Comparison of ENCODE assay signal across 12 cellular contexts in the genomic region with DNA sequence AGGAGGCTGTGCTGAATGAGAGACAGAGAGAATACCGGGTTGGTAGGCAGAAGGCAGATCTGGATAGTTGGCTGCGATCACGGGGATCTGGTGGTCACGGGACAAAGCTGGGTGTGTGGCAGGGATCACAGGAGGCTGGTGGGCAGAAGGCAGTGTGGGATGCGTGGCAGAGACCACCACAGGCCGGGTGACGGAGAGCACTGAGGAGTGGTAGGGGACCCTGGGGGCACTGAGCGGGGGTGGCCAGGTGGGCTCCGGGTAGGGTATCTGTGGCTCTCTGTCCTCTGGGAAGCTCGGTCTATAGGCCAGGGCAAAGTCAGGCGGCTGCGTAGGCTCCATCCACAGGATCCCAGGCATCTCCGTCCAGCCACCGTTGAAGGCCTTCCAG. TPM values are rescaled to one million over a fixed set of nuclear protein-coding genes. Genes with fewer than 3 reads are reported as not detected.
DNase-seq lines count a peak whose midpoint lies in the region; ATAC-seq, FAIRE-seq and TF ChIP-seq lines count a peak whose summit lies in the region.
"Had no signal": no experiment of that assay in that cellular context is flagged by ENCODE, and none has a peak within 500 bp of the region (broad histone marks: within the 10 kb centered on the region; RNA-seq: fewer than 3 reads in every experiment).

No MANE protein-coding gene starts in this region.

- H3K9me3 ChIP-seq in transverse colon (no peaks in the 10 kb centered on the region), aorta (ENCODE audit: control insufficient read depth, low read length) (no peaks in the 10 kb centered on the region)

- no peak for DNase-seq in activated naive CD4-positive, alpha-beta T cell treated with anti-CD3 and anti-CD28 coated beads, Interleukin-2, amount 10 ng/mL, durations not matched to agents 7 days and 5 days
- DNase-seq in activated naive CD4-positive, alpha-beta T cell treated with anti-CD3 and anti-CD28 coated beads, Interleukin-2, amount 50 U/mL, for 16 hours: no peak
- DNase-seq in central memory CD8-positive, alpha-beta T cell (ENCODE audit: low spot score in 2 of 2): no peak
- DNase-seq in naive B cell (no peak), transverse colon (no peak), frontal cortex (ENCODE audit: low spot score in 2 of 2) (no peak), DMS 273 (lab: John Stamatoyannopoulos, UW; ENCODE audit: unreplicated experiment) (no peak), aorta (no peak)
- DNase-seq: activated CD4-positive, alpha-beta T cell treated with anti-CD3 and anti-CD28 coated beads, Interleukin-2, amount 50 U/mL, for 4 hours; AML-193; NCI-H2107; RPMI8226 had no signal

- WGBS in transverse colon (ENCODE audit: low coverage in 1 of 2), 2 donors: 84% methylated on average over 10 to 14 of the region's 14 CpGs
- 92 to 93% methylated on average over 14 of the region's 14 CpGs for WGBS in aorta, 2 donors

- FAIRE-seq in frontal cortex (lab: Jason Lieb, UNC): no peak

- H3K4me1 ChIP-seq in transverse colon (peaks cover 18 to 47% (median 32%) of the 10 kb centered on the region in 4 donors), aorta (ENCODE audit: control insufficient read depth in 1 of 2, insufficient read depth in 2 of 2, low read length in 2 of 2) (no peaks in the 10 kb centered on the region)

- CTCF ChIA-PET in activated naive CD4-positive, alpha-beta T cell treated with anti-CD3 and anti-CD28 coated beads, Interleukin-2, amount 10 ng/mL, durations not matched to agents 7 days and 5 days (lab: Charles Lee): interaction anchor here (0.8 kb wide), 1 partner anchor 9 kb away, joined by 3 read pairs; no protein-coding TSS in a partner anchor

- no peak for TF ChIP-seq EP300 in transverse colon (IDR thresholded peaks at IDR 0.05; ENCODE audit: low read depth)

- H3K4me1 Mint-ChIP-seq in activated naive CD4-positive, alpha-beta T cell treated with anti-CD3 and anti-CD28 coated beads, Interleukin-2, amount 10 ng/mL, durations not matched to agents 7 days and 5 days: peaks cover 73% of the 10 kb centered on the region
- peaks cover 47% of the 10 kb centered on the region for H3K4me1 Mint-ChIP-seq in central memory CD8-positive, alpha-beta T cell
- H3K4me1 Mint-ChIP-seq in naive B cell: peaks cover 35 to 60% (median 54%) of the 10 kb centered on the region in 3 donors

- peaks cover 9% of the 10 kb centered on the region for H3K27me3 Mint-ChIP-seq in activated naive CD4-positive, alpha-beta T cell treated with anti-CD3 and anti-CD28 coated beads, Interleukin-2, amount 10 ng/mL, durations not matched to agents 7 days and 5 days
- no peaks in the 10 kb centered on the region for H3K27me3 Mint-ChIP-seq in central memory CD8-positive, alpha-beta T cell
- H3K27me3 Mint-ChIP-seq in naive B cell: no peaks in the 10 kb centered on the region

- no peak for TF ChIP-seq POLR2A in transverse colon (IDR thresholded peaks at IDR 0.05)

- in situ Hi-C loops in transverse colon (cut with MboI; ENCODE audit: low pct_ligation_motif_present in 1 of 4, low pct_unique_long_range_greater_than_20kb in 1 of 4, low sequenced_read_pairs in 3 of 4): no loop called here

- H3K27ac Mint-ChIP-seq in activated naive CD4-positive, alpha-beta T cell treated with anti-CD3 and anti-CD28 coated beads, Interleukin-2, amount 10 ng/mL, durations not matched to agents 7 days and 5 days: peak overlapping the region; percentile 74
- H3K27ac Mint-ChIP-seq in central memory CD8-positive, alpha-beta T cell (ENCODE audit: low read depth): peak overlapping the region; percentile 84
- H3K27ac Mint-ChIP-seq in naive B cell: peak overlapping the region in 5 of 6 donors; percentile 74 to 95 (median 84)

- H3K36me3 Mint-ChIP-seq in activated naive CD4-positive, alpha-beta T cell treated with anti-CD3 and anti-CD28 coated beads, Interleukin-2, amount 10 ng/mL, durations not matched to agents 7 days and 5 days: peaks cover 21% of the 10 kb centered on the region
- H3K36me3 Mint-ChIP-seq in central memory CD8-positive, alpha-beta T cell (ENCODE audit: insufficient read depth): peaks cover 17% of the 10 kb centered on the region
- no peaks in the 10 kb centered on the region for H3K36me3 Mint-ChIP-seq in naive B cell

- no peak for ATAC-seq in central memory CD8-positive, alpha-beta T cell (replicated peaks; ENCODE audit: extremely low read depth, poor library complexity, severe bottlenecking)
- ATAC-seq in naive B cell (ENCODE audit: low read depth in 2 of 2) (no peak), aorta (ENCODE audit: low FRiP score) (no peak)

- peak overlapping the region; percentile 79 to 95 (median 88) for H3K27ac ChIP-seq in transverse colon
- H3K27ac ChIP-seq in aorta (ENCODE audit: low read depth in 1 of 2, low read length in 2 of 2): no peak overlapping the region

- intact Hi-C loops in transverse colon (cut with DNase I; ENCODE audit: low total_unique reads): no loop called here
- intact Hi-C loops in aorta (cut with DNase I): no loop called here

- peaks cover 10% of the 10 kb centered on the region for H3K9me3 Mint-ChIP-seq in activated naive CD4-positive, alpha-beta T cell treated with anti-CD3 and anti-CD28 coated beads, Interleukin-2, amount 10 ng/mL, durations not matched to agents 7 days and 5 days
- H3K9me3 Mint-ChIP-seq in central memory CD8-positive, alpha-beta T cell: no peaks in the 10 kb centered on the region
- peaks cover 0 to 5% (median 0%) of the 10 kb centered on the region in 7 donors for H3K9me3 Mint-ChIP-seq in naive B cell

- H3K36me3 ChIP-seq in transverse colon: no peaks in the 10 kb centered on the region
- no peaks in the 10 kb centered on the region for H3K36me3 ChIP-seq in aorta (ENCODE audit: control insufficient read depth in 1 of 2, insufficient read depth in 2 of 2, low read length in 1 of 2)

- no peak for TF ChIP-seq CTCF in transverse colon (IDR thresholded peaks at IDR 0.05)

- no peaks in the 10 kb centered on the region for H3K27me3 ChIP-seq in transverse colon
- no peaks in the 10 kb centered on the region for H3K27me3 ChIP-seq in aorta (ENCODE audit: control insufficient read depth in 1 of 2, insufficient read depth in 2 of 2, low read length in 1 of 2)

- H3K4me3 ChIP-seq in transverse colon (peak overlapping the region in 3 of 4 donors; percentile 25 to 42 (median 39)), aorta (ENCODE audit: low read length in 2 of 2) (no peak overlapping the region)

- peak overlapping the region; percentile 45 for H3K4me3 Mint-ChIP-seq in activated naive CD4-positive, alpha-beta T cell treated with anti-CD3 and anti-CD28 coated beads, Interleukin-2, amount 10 ng/mL, durations not matched to agents 7 days and 5 days
- H3K4me3 Mint-ChIP-seq in central memory CD8-positive, alpha-beta T cell: peak overlapping the region; percentile 79
- H3K4me3 Mint-ChIP-seq in naive B cell: peak overlapping the region in 5 of 8 donors; percentile 2 to 77 (median 57)

RNA-seq across cellular contexts. Expression of gene CD248, which starts 1.4 kb away (rescaled TPM):
- polyA plus RNA-seq in naive B cell (ENCODE audit: low read depth in 6 of 6) (under 1 TPM in 5 of 6 donors, not detected in 1; 0.09 to 0.39 (median 0.24) TPM), aorta (1 to 10 TPM; 3.1 to 7.2 TPM)
- total RNA-seq in transverse colon (10 to 100 TPM in 1 of 4 donors, 1 to 10 TPM in 3; 2.6 to 36.2 (median 6.5) TPM), frontal cortex (1.2 TPM), aorta (100 to 1,000 TPM in 1 of 2 donors, 10 to 100 TPM in 1; 38.6 to 118 TPM)

RNA-seq across cellular contexts. Expression of gene RIN1, which starts 20.7 kb away (rescaled TPM):
- polyA plus RNA-seq in naive B cell (ENCODE audit: low read depth in 6 of 6): 1 to 10 TPM in 1 of 6 donors, under 1 TPM in 2, not detected in 3; 0.11 to 3.1 (median 0.51) TPM
- total RNA-seq in transverse colon: 10 to 100 TPM in 3 of 4 donors, 1 to 10 TPM in 1; 8.8 to 43.8 (median 14.4) TPM
- 0.82 TPM for total RNA-seq in frontal cortex
- 1 to 10 TPM; 8.3 to 9.1 TPM for total RNA-seq in aorta
- 10 to 100 TPM in 1 of 2 donors, 1 to 10 TPM in 1; 1.8 to 13.3 TPM for polyA plus RNA-seq in aorta

RNA-seq across cellular contexts. Expression of gene TMEM151A, which starts 23.8 kb away (rescaled TPM):
- polyA plus RNA-seq in naive B cell (ENCODE audit: low read depth in 6 of 6) (not detected), aorta (not detected)
- total RNA-seq in transverse colon (under 1 TPM in 2 of 4 donors, not detected in 2; 0.55 to 0.75 TPM), frontal cortex (9.0 TPM), aorta (under 1 TPM in 1 of 2 donors, not detected in 1; 0.13 TPM)

RNA-seq across cellular contexts. Expression of gene YIF1A, which starts 26.5 kb away (rescaled TPM):
- polyA plus RNA-seq in naive B cell (ENCODE audit: low read depth in 6 of 6): 10 to 100 TPM; 57.1 to 82.1 (median 66.0) TPM
- 10 to 100 TPM; 60.6 to 99.7 (median 72.3) TPM for total RNA-seq in transverse colon
- 28.9 TPM for total RNA-seq in frontal cortex
- total RNA-seq in aorta: 10 to 100 TPM; 73.2 to 75.5 TPM
- polyA plus RNA-seq in aorta: 100 to 1,000 TPM in 1 of 2 donors, 10 to 100 TPM in 1; 76.0 to 109 TPM

RNA-seq across cellular contexts. Expression of gene BRMS1, which starts 29.4 kb away (rescaled TPM):
- polyA plus RNA-seq in naive B cell (ENCODE audit: low read depth in 6 of 6): 10 to 100 TPM; 56.2 to 81.6 (median 73.0) TPM
- 100 to 1,000 TPM in 1 of 4 donors, 10 to 100 TPM in 3; 34.0 to 178 (median 63.1) TPM for total RNA-seq in transverse colon
- 19.2 TPM for total RNA-seq in frontal cortex
- 10 to 100 TPM; 21.5 to 22.4 TPM for total RNA-seq in aorta
- polyA plus RNA-seq in aorta: 10 to 100 TPM; 24.4 to 55.2 TPM

Comparison
In these comparisons a context has a peak if more than half of its experiments do, and no peak if none do; other contexts are left out.
1. H3K27ac ChIP-seq: peak in transverse colon (4 of 4); none in aorta (0 of 2).
2. H3K4me3 ChIP-seq: peak in transverse colon (3 of 4); none in aorta (0 of 2).
3. Peak in every context shown above with its lines, with median percentiles within 50 percentile points of each other: H3K27ac Mint-ChIP-seq and H3K4me3 Mint-ChIP-seq.